In genomic region chr14:54725998-54726397, GRCh38 we compare ENCODE assay signal across 22 cellular contexts.
A peak's percentile ranks its signal among the peaks of the same experiment; 100 is the strongest.
DNase-seq lines count a peak whose midpoint lies in the region; ATAC-seq, FAIRE-seq and TF ChIP-seq lines count a peak whose summit lies in the region.
"Had no signal": no experiment of that assay in that cellular context is flagged by ENCODE, and none has a peak within 500 bp of the region (broad histone marks: within the 10 kb centered on the region; RNA-seq: fewer than 3 reads in every experiment).

No MANE protein-coding gene starts in this region.

- H4K5ac ChIP-seq in IMR-90 (ENCODE audit: low read depth, low read length) = no peak overlapping the region

- dilution Hi-C loops in IMR-90 (cut with HindIII; ENCODE audit: low sequenced_read_pairs, unreplicated experiment) = no loop called here

- H2BK15ac ChIP-seq in IMR-90 (ENCODE audit: low read depth, low read length) = no peak overlapping the region

- no peak overlapping the region for H4K8ac ChIP-seq in IMR-90 (ENCODE audit: low read depth in 2 of 2, low read length in 2 of 2)

- H2BK120ac ChIP-seq in IMR-90 (ENCODE audit: low read depth, low read length) = no peak overlapping the region

- peaks cover 38% of the 10 kb centered on the region for H3K27me3 Mint-ChIP-seq in CD4-positive, alpha-beta T cell
- H3K27me3 Mint-ChIP-seq in naive thymus-derived CD4-positive, alpha-beta T cell = peaks cover 9 to 58% (median 14%) of the 10 kb centered on the region in 5 donors

- TF ChIP-seq EP300 in K562 (IDR thresholded peaks at IDR 0.05; ENCODE audit: low read length) = no peak

- no peak overlapping the region for H3K27ac Mint-ChIP-seq in CD4-positive, alpha-beta T cell
- no peak overlapping the region for H3K27ac Mint-ChIP-seq in naive thymus-derived CD4-positive, alpha-beta T cell
- H3K27ac Mint-ChIP-seq: CD4-positive, CD25-positive, alpha-beta regulatory T cell; CD8-positive, alpha-beta T cell had no signal

- no peak overlapping the region for H3K9ac ChIP-seq in IMR-90 (ENCODE audit: low read depth, low read length)
- peak overlapping the region in 1 of 2 experiments; percentile 78; a peak in 3 of 4 replicates for H3K9ac ChIP-seq in K562 (ENCODE audit: insufficient read depth in 1 of 2, low read depth in 2 of 2, low read length in 2 of 2)
- H3K9ac ChIP-seq: BLaER1 had no signal

- no peak overlapping the region for H3K18ac ChIP-seq in IMR-90 (ENCODE audit: low read depth, low read length)

- H3K4ac ChIP-seq in IMR-90 (ENCODE audit: low read depth, low read length) = no peak overlapping the region

- H3K23ac ChIP-seq in IMR-90 (ENCODE audit: low read depth, low read length) = peak overlapping the region; percentile 52; the same call in 1 of the 2 replicates

- POLR2A ChIA-PET in IMR-90 (lab: Charles Lee; ENCODE audit: unreplicated experiment) (no interaction called here), K562 (lab: Yijun Ruan, JAX) (interaction anchor here (0.6 to 1.7 kb wide), 5 partner anchors 16 to 160 kb away, joined by 3 to 5 read pairs (median 3); partner anchors contain the start of gene SAMD4A)
- POLR2A ChIA-PET in CD4-positive, alpha-beta T cell (lab: Charles Lee) = no interaction called here
- POLR2A ChIA-PET in naive thymus-derived CD4-positive, alpha-beta T cell (lab: Charles Lee) = interaction anchor here (1.1 kb wide), 1 partner anchor 14 kb away, joined by 3 read pairs; no protein-coding TSS in a partner anchor

- H2BK5ac ChIP-seq in IMR-90 (ENCODE audit: low read depth, low read length, poor library complexity, severe bottlenecking) = no peak overlapping the region

- H4K91ac ChIP-seq in IMR-90 (ENCODE audit: insufficient read depth, low read depth, low read length) = no peak overlapping the region

- no peak for ATAC-seq in IMR-90 (ENCODE audit: low read depth)
- no peak for ATAC-seq in K562
- no peak for ATAC-seq in CD4-positive, alpha-beta T cell (ENCODE audit: poor library complexity)
- ATAC-seq in naive thymus-derived CD4-positive, alpha-beta T cell = no peak
- no peak for ATAC-seq in activated CD4-positive, CD25-positive, alpha-beta regulatory T cell treated with anti-CD3 and anti-CD28 coated beads, Interleukin-2, amount 50 U/mL, for 24 hours
- ATAC-seq: CD8-positive, alpha-beta T cell; GM12878 had no signal

- no peaks in the 10 kb centered on the region for H3K36me3 Mint-ChIP-seq in CD4-positive, alpha-beta T cell (ENCODE audit: low read depth)
- no peaks in the 10 kb centered on the region for H3K36me3 Mint-ChIP-seq in naive thymus-derived CD4-positive, alpha-beta T cell
- H3K36me3 Mint-ChIP-seq: CD14-positive monocyte; CD4-positive, CD25-positive, alpha-beta regulatory T cell; CD8-positive, alpha-beta T cell had no signal

- intact Hi-C loops in IMR-90 (cut with micrococcal nuclease) (no loop called here), K562 (cut with micrococcal nuclease) (loop anchor here (1.0 to 2.0 kb wide), 2 partner anchors 47 to 161 kb away; no protein-coding TSS in a partner anchor)
- intact Hi-C loops in CD4-positive, alpha-beta T cell (cut with DNase I, micrococcal nuclease) = no loop called here
- intact Hi-C loops in naive thymus-derived CD4-positive, alpha-beta T cell (cut with micrococcal nuclease) = no loop called here

- H2AK9ac ChIP-seq in IMR-90 (replicated peaks; ENCODE audit: low read depth, low read length, poor library complexity) = no peak overlapping the region

- FAIRE-seq in K562 (lab: Jason Lieb, UNC) = no peak
- FAIRE-seq: A204.1, D721Med, GM12878, GM12892, GM18507 had no signal

- H3K56ac ChIP-seq in IMR-90 (ENCODE audit: extremely low read depth, insufficient read depth, low read length) = no peak overlapping the region

- H4K20me1 ChIP-seq in IMR-90 (ENCODE audit: insufficient read depth, low read length) (peaks cover 58% of the 10 kb centered on the region), K562 (replicated peaks; ENCODE audit: control insufficient read depth, insufficient read depth, low read length) (no peaks in the 10 kb centered on the region)

- H3K36me3 ChIP-seq in IMR-90 (ENCODE audit: control insufficient read depth, insufficient read depth, low read length) = no peaks in the 10 kb centered on the region
- H3K36me3 ChIP-seq in K562 (ENCODE audit: control insufficient read depth, insufficient read depth, low read length) = peaks cover 9% of the 10 kb centered on the region; the same call in 1 of the 3 replicates
- H3K36me3 ChIP-seq in naive thymus-derived CD4-positive, alpha-beta T cell (ENCODE audit: control insufficient read depth in 2 of 3, insufficient read depth in 3 of 3, low read length in 3 of 3) = no peaks in the 10 kb centered on the region
- H3K36me3 ChIP-seq: BE2C had no signal

- H3K4me1 ChIP-seq in IMR-90 (ENCODE audit: control insufficient read depth, insufficient read depth, low read length) = peaks cover 23% of the 10 kb centered on the region
- H3K4me1 ChIP-seq in K562 (replicated peaks in 1 of 2; ENCODE audit: control insufficient read depth in 2 of 2, insufficient read depth in 2 of 2, low read length in 2 of 2) = peaks cover 1 to 16% of the 10 kb centered on the region in 2 experiments; a peak in 4 of 5 replicates
- peaks cover 0 to 6% of the 10 kb centered on the region in 2 donors for H3K4me1 ChIP-seq in naive thymus-derived CD4-positive, alpha-beta T cell (ENCODE audit: control insufficient read depth in 2 of 2, insufficient read depth in 2 of 2, low read length in 2 of 2)
- H3K4me1 ChIP-seq: BE2C had no signal

- no peak for TF ChIP-seq CTCF in IMR-90 (conservative IDR thresholded peaks at IDR 0.05; ENCODE audit: low read depth, low read length)
- TF ChIP-seq CTCF in K562 (IDR thresholded peaks at IDR 0.05 in 2 of 3, conservative IDR thresholded peaks at IDR 0.05 in 1 of 3; ENCODE audit: insufficient read depth in 2 of 3, low read depth in 1 of 3, low read length in 3 of 3) = no peak
- TF ChIP-seq CTCF in CD4-positive, alpha-beta T cell (IDR thresholded peaks at IDR 0.05) = no peak

- H3K27me3 ChIP-seq in IMR-90 (ENCODE audit: control insufficient read depth, insufficient read depth, low read length) (no peaks in the 10 kb centered on the region), K562 (ENCODE audit: control insufficient read depth in 2 of 2, insufficient read depth in 2 of 2, low read length in 2 of 2) (no peaks in the 10 kb centered on the region)
- peaks cover 5% of the 10 kb centered on the region for H3K27me3 ChIP-seq in CD4-positive, alpha-beta T cell (ENCODE audit: control insufficient read depth, insufficient read depth, low read length)
- peaks cover 0 to 3% of the 10 kb centered on the region in 2 donors for H3K27me3 ChIP-seq in naive thymus-derived CD4-positive, alpha-beta T cell (ENCODE audit: control insufficient read depth in 2 of 2, insufficient read depth in 2 of 2, low read length in 2 of 2)
- H3K27me3 ChIP-seq: BLaER1 had no signal

- peaks cover 99% of the 10 kb centered on the region for H3K79me2 ChIP-seq in K562 (ENCODE audit: control insufficient read depth, insufficient read depth, low read length)

- no TSS peak for BruUV-seq in IMR-90 (replicated peaks; lab: Mats Ljungman, UMichigan)
- no TSS peak for BruUV-seq in K562 (replicated peaks; lab: Mats Ljungman, UMichigan)

- in situ Hi-C loops in IMR-90 (cut with MboI; ENCODE audit: low sequenced_read_pairs) = no loop called here
- in situ Hi-C loops in K562 (cut with MboI) = no loop called here

- H3K4me2 ChIP-seq in IMR-90 (ENCODE audit: low read depth, low read length) (no peak overlapping the region), K562 (ENCODE audit: insufficient read depth, low read length) (peak overlapping the region; percentile 81)
- H3K4me2 ChIP-seq: BLaER1 had no signal

- H3K4me3 Mint-ChIP-seq in CD4-positive, alpha-beta T cell = no peak overlapping the region
- no peak overlapping the region for H3K4me3 Mint-ChIP-seq in naive thymus-derived CD4-positive, alpha-beta T cell
- H3K4me3 Mint-ChIP-seq: CD14-positive monocyte; CD4-positive, CD25-positive, alpha-beta regulatory T cell; CD8-positive, alpha-beta T cell had no signal

- DNase-seq in IMR-90 (no peak), K562 (ENCODE audit: extremely low read depth in 1 of 4, low spot score in 3 of 4) (peak in 1 of 4 experiments; percentile 39)
- no peak for DNase-seq in CD4-positive, alpha-beta T cell
- DNase-seq in naive thymus-derived CD4-positive, alpha-beta T cell = no peak
- DNase-seq: 8988T; ACHN; BE2C; C1 segment of cervical spinal cord; Caco-2; Calu3; CD4-positive, CD25-positive, alpha-beta regulatory T cell; CD8-positive, alpha-beta T cell; DMS79 treated with DMSO at 0.1 percent for 48 hours; GDM1 had no signal

- TF ChIP-seq POLR2A in IMR-90 (IDR thresholded peaks at IDR 0.05; ENCODE audit: low read depth, low read length) (no peak), K562 (conservative IDR thresholded peaks at IDR 0.05) (no peak)

- CTCF ChIA-PET in IMR-90 (lab: Yijun Ruan, JAX) (no interaction called here), K562 (lab: Yijun Ruan, JAX; ENCODE audit: low intra/inter-chr PET ratio) (no interaction called here)
- CTCF ChIA-PET in CD4-positive, alpha-beta T cell (lab: Charles Lee) = interaction anchor here (1.7 kb wide), 1 partner anchor 48 kb away, joined by 4 read pairs; no protein-coding TSS in a partner anchor
- CTCF ChIA-PET in naive thymus-derived CD4-positive, alpha-beta T cell (lab: Charles Lee) = no interaction called here

- no peak overlapping the region for H3K4me3 ChIP-seq in IMR-90 (ENCODE audit: insufficient read depth, low read depth, low read length)
- H3K4me3 ChIP-seq in K562 = peak overlapping the region; percentile 34
- no peak overlapping the region for H3K4me3 ChIP-seq in naive thymus-derived CD4-positive, alpha-beta T cell (ENCODE audit: low read length)
- H3K4me3 ChIP-seq: BLaER1, GM12878 had no signal

- H3K4me1 Mint-ChIP-seq in CD4-positive, alpha-beta T cell (ENCODE audit: low read depth) = peaks cover 14% of the 10 kb centered on the region
- H3K4me1 Mint-ChIP-seq in naive thymus-derived CD4-positive, alpha-beta T cell = peaks cover 8 to 29% (median 19%) of the 10 kb centered on the region in 7 donors

- H3K9me3 ChIP-seq in IMR-90 (ENCODE audit: control insufficient read depth, insufficient read depth, low read length) (no peaks in the 10 kb centered on the region), K562 (replicated peaks; ENCODE audit: control insufficient read depth, insufficient read depth, low read depth, low read length) (no peaks in the 10 kb centered on the region)
- no peaks in the 10 kb centered on the region for H3K9me3 ChIP-seq in CD4-positive, alpha-beta T cell (ENCODE audit: control insufficient read depth, low read length)
- H3K9me3 ChIP-seq in naive thymus-derived CD4-positive, alpha-beta T cell (ENCODE audit: control insufficient read depth in 2 of 3, low read length in 3 of 3) = no peaks in the 10 kb centered on the region
- H3K9me3 ChIP-seq: BE2C, BLaER1, Caco-2 had no signal

- no peak overlapping the region for H3K27ac ChIP-seq in IMR-90 (ENCODE audit: insufficient read depth, low read length)
- peak overlapping the region; percentile 76 for H3K27ac ChIP-seq in K562 (ENCODE audit: extremely low read depth, low read depth, low read length)
- H3K27ac ChIP-seq in CD4-positive, alpha-beta T cell (ENCODE audit: low read depth, low read length) = no peak overlapping the region
- H3K27ac ChIP-seq in naive thymus-derived CD4-positive, alpha-beta T cell (ENCODE audit: low read depth, low read length) = no peak overlapping the region
- H3K27ac ChIP-seq: BLaER1 had no signal

- H3K9me1 ChIP-seq in IMR-90 (ENCODE audit: insufficient read depth, low read length) (peaks cover 28% of the 10 kb centered on the region), K562 (ENCODE audit: control insufficient read depth, insufficient read depth, low read length) (no peaks in the 10 kb centered on the region)

- no peak overlapping the region for H3K14ac ChIP-seq in IMR-90 (replicated peaks; ENCODE audit: low read depth, low read length)

- H3K9me3 Mint-ChIP-seq in CD4-positive, alpha-beta T cell = no peaks in the 10 kb centered on the region
- no peaks in the 10 kb centered on the region for H3K9me3 Mint-ChIP-seq in naive thymus-derived CD4-positive, alpha-beta T cell
- H3K9me3 Mint-ChIP-seq: CD14-positive monocyte; CD8-positive, alpha-beta T cell had no signal

- H2BK20ac ChIP-seq in IMR-90 (ENCODE audit: low read depth, low read length) = no peak overlapping the region

- no peak for TF ChIP-seq RAD21 in IMR-90 (IDR thresholded peaks at IDR 0.05; ENCODE audit: low read length)
- TF ChIP-seq RAD21 in K562 (CRISPR knock-in tag; conservative IDR thresholded peaks at IDR 0.05 in 1 of 2, IDR thresholded peaks at IDR 0.05 in 1 of 2) = no peak

- no peak overlapping the region for H2AK5ac ChIP-seq in IMR-90 (ENCODE audit: low read depth, low read length)

- H2AFZ ChIP-seq in IMR-90 (replicated peaks; ENCODE audit: low read length, poor library complexity) (no peak overlapping the region), K562 (ENCODE audit: low read depth, low read length) (peak overlapping the region; percentile 62; the same call in 1 of the 2 replicates)

- peaks cover 61 to 88% of the 10 kb centered on the region in 2 experiments for H3K79me1 ChIP-seq in IMR-90 (ENCODE audit: low read depth in 1 of 2, low read length in 2 of 2)

Comparison
In these comparisons a context has a peak if more than half of its experiments do, and no peak if none do; other contexts are left out.
1. POLR2A ChIA-PET loops: an anchor here in K562 (0.6 to 1.7 kb wide) and naive thymus-derived CD4-positive, alpha-beta T cell (1.1 kb wide); none called in IMR-90 and CD4-positive, alpha-beta T cell.